In the genomic region with DNA sequence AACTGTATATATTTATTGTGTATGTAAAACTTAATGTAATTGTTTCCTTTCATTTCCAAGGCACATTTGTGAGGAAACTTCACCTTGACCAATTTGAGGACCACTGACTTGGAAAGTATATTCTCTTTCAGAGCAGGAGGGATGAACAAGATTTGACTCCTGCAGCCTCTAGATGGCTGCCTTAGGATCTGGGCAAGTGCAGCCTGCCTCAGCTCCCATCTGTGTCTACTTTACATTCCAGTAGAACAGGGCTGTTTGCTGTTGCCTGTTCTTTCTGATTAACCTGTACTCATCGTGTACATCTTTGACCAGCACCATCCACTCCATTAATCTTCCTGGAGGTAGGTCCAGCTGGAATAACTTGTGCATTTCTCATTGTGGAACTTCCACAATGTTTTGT, we compare ENCODE assay signal across 16 cellular contexts.
DNase-seq lines count a peak whose midpoint lies in the region; TF ChIP-seq lines count a peak whose summit lies in the region.
"Had no signal": no experiment of that assay in that cellular context is flagged by ENCODE, and none has a peak within 500 bp of the region (broad histone marks: within the 10 kb centered on the region; RNA-seq: fewer than 3 reads in every experiment).

No MANE protein-coding gene starts in this region.

- intact Hi-C loops in adrenal gland (cut with DNase I): no loop called here

- H3K4me1 ChIP-seq in adrenal gland (replicated peaks in 1 of 2): no peaks in the 10 kb centered on the region
- H3K4me1 ChIP-seq: Caco-2 had no signal

- no peaks in the 10 kb centered on the region for H3K27me3 ChIP-seq in adrenal gland

- no peaks in the 10 kb centered on the region for H3K36me3 ChIP-seq in adrenal gland (replicated peaks in 1 of 2)

- no peak for TF ChIP-seq POLR2A in adrenal gland (IDR thresholded peaks at IDR 0.05)

- WGBS in adrenal gland, 4 donors: 72 to 91% (median 76%) methylated on average over 1 of the region's 1 CpG

- H3K9me3 ChIP-seq in adrenal gland (replicated peaks in 1 of 3): no peaks in the 10 kb centered on the region
- H3K9me3 ChIP-seq: Caco-2 had no signal

- no peak overlapping the region for H3K27ac ChIP-seq in VCaP
- H3K27ac ChIP-seq in adrenal gland: no peak overlapping the region
- H3K27ac ChIP-seq: C4-2B had no signal

- no peak overlapping the region for H3K4me3 ChIP-seq in adrenal gland
- H3K4me3 ChIP-seq: GM12878 had no signal

- peak; percentile 13; the same call in 1 of the 2 replicates for TF ChIP-seq CTCF in VCaP (conservative IDR thresholded peaks at IDR 0.05)
- no peak for TF ChIP-seq CTCF in adrenal gland (IDR thresholded peaks at IDR 0.05)

- DNase-seq in NCI-H82 (lab: John Stamatoyannopoulos, UW) (peak; percentile 34), NCI-H82 treated with DMSO at 0.1 percent for 48 hours (lab: John Stamatoyannopoulos, UW; ENCODE audit: unreplicated experiment) (no peak), GM03348 (ENCODE audit: low spot score) (peak; percentile 13), iPS-NIHi7 (ENCODE audit: extremely low spot score) (peak; percentile 11), T1000 (lab: John Stamatoyannopoulos, UW) (no peak), adrenal gland (no peak)
- DNase-seq: AML-193; Caco-2; CD4-positive, alpha-beta T cell; DMS79 treated with DMSO at 0.1 percent for 48 hours; GF-D8; GOT3; H9 had no signal

Comparison
In these comparisons a context has a peak if more than half of its experiments do, and no peak if none do; other contexts are left out.
1. DNase-seq: peak in NCI-H82 (single experiment), GM03348 (single experiment) and iPS-NIHi7 (single experiment); none in NCI-H82 treated with DMSO at 0.1 percent for 48 hours (single experiment), T1000 (single experiment) and adrenal gland (0 of 7).